ENCODE assay signal across 1 cellular context in genomic region chr6:153162172-153162571, GRCh38.
TF ChIP-seq lines count a peak whose summit lies in the region.

No MANE protein-coding gene starts in this region.

TF ChIP-seq in HCT116, 20 proteins besides CTCF, POLR2A, EP300 and RAD21 (continued from another document):
- TF ChIP-seq REST (IDR thresholded peaks at IDR 0.05; ENCODE audit: low read depth) (no peak), EZH2 (IDR thresholded peaks at IDR 0.05) (no peak), ZNF274 (IDR thresholded peaks at IDR 0.05; ENCODE audit: low read depth, low read length) (no peak), POLR2AphosphoS5 (IDR thresholded peaks at IDR 0.05; ENCODE audit: low read depth, low read length) (no peak), CEBPB (IDR thresholded peaks at IDR 0.05; ENCODE audit: low read depth) (no peak), JUND (IDR thresholded peaks at IDR 0.05) (no peak), SIN3A (IDR thresholded peaks at IDR 0.05; ENCODE audit: low read depth) (no peak)
- TF ChIP-seq, protein P1, sequence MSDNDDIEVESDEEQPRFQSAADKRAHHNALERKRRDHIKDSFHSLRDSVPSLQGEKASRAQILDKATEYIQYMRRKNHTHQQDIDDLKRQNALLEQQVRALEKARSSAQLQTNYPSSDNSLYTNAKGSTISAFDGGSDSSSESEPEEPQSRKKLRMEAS (IDR thresholded peaks at IDR 0.05) = no peak
